Comparison of ENCODE assay signal across 8 cellular contexts in genomic region chr19:49869009-49869483, GRCh38. TPM values are rescaled to one million over a fixed set of nuclear protein-coding genes. Genes with fewer than 3 reads are reported as not detected.
A peak's percentile ranks its signal among the peaks of the same experiment; 100 is the strongest.
DNase-seq lines count a peak whose midpoint lies in the region; ATAC-seq and TF ChIP-seq lines count a peak whose summit lies in the region.

No MANE protein-coding gene starts in this region.

- DNase-seq in NCI-H146 (lab: John Stamatoyannopoulos, UW) (peak; percentile 94), NCI-H146 treated with DMSO at 0.1 percent for 48 hours (lab: John Stamatoyannopoulos, UW; ENCODE audit: unreplicated experiment) (no peak), breast epithelium (ENCODE audit: low spot score in 2 of 2) (no peak), HCEC 1CT (no peak), NCI-H510A (lab: John Stamatoyannopoulos, UW) (no peak), hippocampal formation (lab: John Stamatoyannopoulos, UW) (no peak)

- H3K27ac ChIP-seq in breast epithelium: peak overlapping the region; percentile 94

- H3K4me1 ChIP-seq in breast epithelium: peaks cover 0 to 9% of the 10 kb centered on the region in 2 donors
- peaks cover 43% of the 10 kb centered on the region for H3K4me1 ChIP-seq in mucosa of stomach (ENCODE audit: control insufficient read depth, insufficient read depth, low read length)

- H3K4me3 ChIP-seq in breast epithelium: peak overlapping the region; percentile 51 to 66 (median 64)
- H3K4me3 ChIP-seq in mucosa of stomach (ENCODE audit: low read length): peak overlapping the region; percentile 38

- peak; percentile 6 for ATAC-seq in HG03280 (IDR thresholded peaks at IDR 0.05; ENCODE audit: unreplicated experiment)

- H3K9ac ChIP-seq in mucosa of stomach (ENCODE audit: low read length): peak overlapping the region; percentile 22

- H3K36me3 ChIP-seq in breast epithelium (no peaks in the 10 kb centered on the region), mucosa of stomach (ENCODE audit: control insufficient read depth, insufficient read depth, low read length) (peaks cover 7% of the 10 kb centered on the region)

- no peak for TF ChIP-seq CTCF in breast epithelium (IDR thresholded peaks at IDR 0.05)

- H3K27me3 ChIP-seq in breast epithelium (no peaks in the 10 kb centered on the region), mucosa of stomach (ENCODE audit: control insufficient read depth, insufficient read depth, low read length) (no peaks in the 10 kb centered on the region)

- TF ChIP-seq POLR2A in breast epithelium (IDR thresholded peaks at IDR 0.05): no peak

- intact Hi-C loops in breast epithelium (cut with DNase I; ENCODE audit: low total_unique reads): no loop called here

- H3K9me3 ChIP-seq in breast epithelium (no peaks in the 10 kb centered on the region), mucosa of stomach (ENCODE audit: control insufficient read depth, low read length) (no peaks in the 10 kb centered on the region)

RNA-seq across cellular contexts. Expression of gene PNKP, which starts 1.7 kb away (rescaled TPM):
- 10 to 100 TPM; 31.0 to 69.2 (median 57.7) TPM for total RNA-seq in breast epithelium

RNA-seq across cellular contexts. Expression of gene AKT1S1, which starts 8.1 kb away (rescaled TPM):
- 10 to 100 TPM; 11.9 to 13.8 (median 12.5) TPM for total RNA-seq in breast epithelium

RNA-seq across cellular contexts. Expression of gene TBC1D17, which starts 8.5 kb away (rescaled TPM):
- 10 to 100 TPM; 21.0 to 31.8 (median 30.4) TPM for total RNA-seq in breast epithelium

RNA-seq across cellular contexts. Expression of gene PTOV1, which starts 18.1 kb away (rescaled TPM):
- total RNA-seq in breast epithelium: 10 to 100 TPM; 45.1 to 95.0 (median 90.3) TPM

RNA-seq across cellular contexts. Expression of gene IL4I1, which starts 27.6 kb away (rescaled TPM):
- total RNA-seq in breast epithelium: 1 to 10 TPM in 1 of 3 donors, under 1 TPM in 2; 0.48 to 2.2 (median 0.66) TPM
